ENCODE assay signal across 22 cellular contexts in the genomic region with DNA sequence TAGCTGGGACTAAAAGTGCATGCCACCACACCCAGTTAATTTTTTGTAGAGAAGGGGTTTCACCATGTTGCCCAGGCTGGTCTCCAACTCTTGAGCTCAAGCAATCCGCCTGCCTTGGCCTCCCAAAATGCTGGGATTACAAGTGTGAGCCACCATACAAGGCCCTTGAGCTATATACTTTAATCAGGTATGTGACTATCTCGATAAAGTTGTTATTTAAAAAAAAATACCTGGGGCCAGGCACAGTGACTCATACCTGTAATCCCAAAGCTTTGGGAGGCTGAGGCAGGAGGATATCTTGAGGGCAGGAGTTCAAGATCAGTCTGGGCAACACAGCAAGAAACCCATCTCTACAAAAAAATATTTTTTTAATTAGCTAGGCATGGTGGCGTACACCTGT.
"Had no signal": no experiment of that assay in that cellular context is flagged by ENCODE, and none has a peak within 500 bp of the region (broad histone marks: within the 10 kb centered on the region; RNA-seq: fewer than 3 reads in every experiment).

No MANE protein-coding gene starts in this region.

- H3K4me3 ChIP-seq: esophagus muscularis mucosa, heart right ventricle, right atrium auricular region, tibial nerve had no signal

- H3K4me3 Mint-ChIP-seq: activated CD4-positive, alpha-beta T cell treated with anti-CD3 and anti-CD28 coated beads for 36 hours; activated CD8-positive, alpha-beta memory T cell treated with anti-CD3 and anti-CD28 coated beads, Interleukin-2, amount 10 ng/mL, durations not matched to agents 7 days and 5 days; activated CD8-positive, alpha-beta T cell treated with anti-CD3 and anti-CD28 coated beads, Interleukin-2, amount 10 ng/mL, durations not matched to agents 7 days and 5 days; activated naive CD4-positive, alpha-beta T cell treated with anti-CD3 and anti-CD28 coated beads for 36 hours; dendritic cell treated with granulocyte-macrophage colony-stimulating factor and Interleukin-4, amounts not matched to agents 40 ng/mL and 50 ng/mL, for 4 days; endodermal cell; memory B cell; naive thymus-derived CD4-positive, alpha-beta T cell; neural crest cell had no signal

- H3K27ac Mint-ChIP-seq: activated CD8-positive, alpha-beta memory T cell treated with anti-CD3 and anti-CD28 coated beads, Interleukin-2, amount 10 ng/mL, durations not matched to agents 7 days and 5 days; activated CD8-positive, alpha-beta T cell treated with anti-CD3 and anti-CD28 coated beads, Interleukin-2, amount 10 ng/mL, durations not matched to agents 7 days and 5 days; activated naive CD4-positive, alpha-beta T cell treated with anti-CD3 and anti-CD28 coated beads for 36 hours; dendritic cell treated with granulocyte-macrophage colony-stimulating factor and Interleukin-4, amounts not matched to agents 40 ng/mL and 50 ng/mL, for 4 days; endodermal cell; memory B cell had no signal

- DNase-seq: activated CD4-positive, alpha-beta T cell treated with anti-CD3 and anti-CD28 coated beads for 36 hours; activated CD4-positive, CD25-positive, alpha-beta regulatory T cell; activated CD8-positive, alpha-beta memory T cell treated with anti-CD3 and anti-CD28 coated beads, Interleukin-2, amount 10 ng/mL, durations not matched to agents 7 days and 5 days; activated CD8-positive, alpha-beta T cell treated with anti-CD3 and anti-CD28 coated beads, Interleukin-2, amount 10 ng/mL, durations not matched to agents 7 days and 5 days; activated effector memory CD4-positive, alpha-beta T cell treated with anti-CD3 and anti-CD28 coated beads, Interleukin-2, amount 50 U/mL, for 16 hours; activated naive CD4-positive, alpha-beta T cell treated with anti-CD3 and anti-CD28 coated beads for 36 hours; amygdala; caudate nucleus; endodermal cell; foreskin keratinocyte; heart right ventricle; midbrain; naive thymus-derived CD4-positive, alpha-beta T cell; nucleus accumbens; stimulated activated CD4-positive, alpha-beta T cell treated with anti-CD3 and anti-CD28 coated beads, Interleukin-2, amount 100 ng/mL, for 48 hours; stimulated activated naive CD4-positive, alpha-beta T cell treated with Interleukin-2 at 50 U/mL for 16 hours had no signal

- H3K27me3 Mint-ChIP-seq: activated CD4-positive, alpha-beta T cell treated with anti-CD3 and anti-CD28 coated beads for 36 hours; activated CD8-positive, alpha-beta memory T cell treated with anti-CD3 and anti-CD28 coated beads, Interleukin-2, amount 10 ng/mL, durations not matched to agents 7 days and 5 days; dendritic cell treated with granulocyte-macrophage colony-stimulating factor and Interleukin-4, amounts not matched to agents 40 ng/mL and 50 ng/mL, for 4 days; memory B cell; naive thymus-derived CD4-positive, alpha-beta T cell had no signal

- H3K27me3 ChIP-seq: esophagus muscularis mucosa, foreskin keratinocyte, heart right ventricle, right atrium auricular region, tibial nerve had no signal

- ATAC-seq: activated CD8-positive, alpha-beta memory T cell treated with anti-CD3 and anti-CD28 coated beads, Interleukin-2, amount 10 ng/mL, durations not matched to agents 7 days and 5 days; activated CD8-positive, alpha-beta T cell treated with anti-CD3 and anti-CD28 coated beads, Interleukin-2, amount 10 ng/mL, durations not matched to agents 7 days and 5 days; foreskin keratinocyte; naive thymus-derived CD4-positive, alpha-beta T cell had no signal

- H3K9me3 Mint-ChIP-seq: activated naive CD4-positive, alpha-beta T cell treated with anti-CD3 and anti-CD28 coated beads for 36 hours; dendritic cell treated with granulocyte-macrophage colony-stimulating factor and Interleukin-4, amounts not matched to agents 40 ng/mL and 50 ng/mL, for 4 days; endodermal cell; memory B cell; naive thymus-derived CD4-positive, alpha-beta T cell; neural crest cell had no signal

- H3K4me1 Mint-ChIP-seq: endodermal cell had no signal

- H3K27ac ChIP-seq: esophagus muscularis mucosa, foreskin keratinocyte, heart right ventricle, right atrium auricular region, tibial nerve had no signal

- H3K9me3 ChIP-seq: esophagus muscularis mucosa, heart right ventricle, right atrium auricular region, tibial nerve had no signal
